ENCODE assay signal across 1 cellular context in genomic region chr17:28406478-28406824, GRCh38.
TF ChIP-seq lines count a peak whose summit lies in the region.

No MANE protein-coding gene starts in this region.

TF ChIP-seq in HepG2, 621 proteins besides CTCF, POLR2A, EP300 and RAD21:
- TF ChIP-seq ZNF160 (CRISPR knock-in tag; IDR thresholded peaks at IDR 0.05) (no peak), CBFB (CRISPR knock-in tag; IDR thresholded peaks at IDR 0.05) (no peak), ESRRA (CRISPR knock-in tag; IDR thresholded peaks at IDR 0.05; ENCODE audit: low read depth) (no peak), ZBTB37 (CRISPR knock-in tag; IDR thresholded peaks at IDR 0.05) (no peak), ARNTL (CRISPR knock-in tag; IDR thresholded peaks at IDR 0.05) (peak; percentile 9; the same call in 1 of the 2 replicates), ZMYM3 (CRISPR knock-in tag; IDR thresholded peaks at IDR 0.05) (peak; percentile 31; the same call in 1 of the 2 replicates), ATF7-NPFF (CRISPR knock-in tag; IDR thresholded peaks at IDR 0.05; ENCODE audit: low read depth) (no peak), ZNF629 (CRISPR knock-in tag; conservative IDR thresholded peaks at IDR 0.05) (peak; percentile 70), NCOA5 (CRISPR knock-in tag; IDR thresholded peaks at IDR 0.05) (no peak), DBP (CRISPR knock-in tag; IDR thresholded peaks at IDR 0.05; ENCODE audit: not compliant biosample characterization) (no peak), ZNF784 (CRISPR knock-in tag; IDR thresholded peaks at IDR 0.05; ENCODE audit: borderline replicate concordance) (no peak), ZNF556 (CRISPR knock-in tag; IDR thresholded peaks at IDR 0.05; ENCODE audit: borderline replicate concordance) (0 out of 2 replicates have a peak, but pooled peaks have one; percentile 13), ZNF207 (IDR thresholded peaks at IDR 0.05; ENCODE audit: borderline replicate concordance) (no peak), MTF1 (CRISPR knock-in tag; IDR thresholded peaks at IDR 0.05) (no peak), IRF9 (CRISPR knock-in tag; IDR thresholded peaks at IDR 0.05; ENCODE audit: borderline replicate concordance) (no peak), ZSCAN29 (CRISPR knock-in tag; conservative IDR thresholded peaks at IDR 0.05) (0 out of 2 replicates have a peak, but pooled peaks have one; percentile 35)
